22 cellular contexts compared by ENCODE assay signal in the genomic region with DNA sequence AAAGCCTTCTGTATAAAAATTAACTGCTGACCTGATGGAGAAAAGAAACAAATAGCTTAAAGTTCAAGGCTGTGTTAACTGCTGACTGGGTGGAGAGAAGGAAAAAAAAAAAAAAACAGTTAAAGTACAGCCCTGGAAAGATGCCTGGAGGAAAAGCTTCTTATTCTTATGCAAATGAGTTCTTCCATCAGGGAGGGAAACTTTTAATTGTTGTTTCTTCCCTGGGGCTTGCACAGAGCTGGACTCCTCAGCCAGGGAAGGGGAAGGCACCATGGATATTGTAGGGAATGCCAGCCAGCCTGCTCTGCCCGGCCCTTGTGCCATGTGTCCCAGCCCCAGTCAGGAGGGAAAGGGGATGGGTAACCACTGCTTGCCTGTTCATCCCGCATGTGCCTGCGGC.
DNase-seq lines count a peak whose midpoint lies in the region; ATAC-seq, FAIRE-seq and TF ChIP-seq lines count a peak whose summit lies in the region.
"Had no signal": no experiment of that assay in that cellular context is flagged by ENCODE, and none has a peak within 500 bp of the region (broad histone marks: within the 10 kb centered on the region; RNA-seq: fewer than 3 reads in every experiment).

No MANE protein-coding gene starts in this region.

- H2AFZ ChIP-seq in H1 (ENCODE audit: low read length): no peak overlapping the region

- H3K27me3 ChIP-seq in H7 (ENCODE audit: control insufficient read depth, insufficient read depth, low read length): no peaks in the 10 kb centered on the region
- no peaks in the 10 kb centered on the region for H3K27me3 ChIP-seq in H1 (replicated peaks in 1 of 4; ENCODE audit: control insufficient read depth in 3 of 4, extremely low read depth in 1 of 4, insufficient read depth in 3 of 4, low read length in 3 of 4)
- H3K27me3 ChIP-seq in CD4-positive, alpha-beta T cell (ENCODE audit: control insufficient read depth, insufficient read depth, low read length): no peaks in the 10 kb centered on the region
- H3K27me3 ChIP-seq: BE2C had no signal

- no peak overlapping the region for H3K27ac Mint-ChIP-seq in CD4-positive, alpha-beta T cell
- H3K27ac Mint-ChIP-seq: CD8-positive, alpha-beta T cell had no signal

- H4K91ac ChIP-seq in H1 (replicated peaks; ENCODE audit: insufficient read length, low read length): no peak overlapping the region

- no peak overlapping the region for H3K4me3 Mint-ChIP-seq in CD4-positive, alpha-beta T cell
- H3K4me3 Mint-ChIP-seq: CD8-positive, alpha-beta T cell had no signal

- FAIRE-seq in H1 (lab: Jason Lieb, UNC): no peak
- FAIRE-seq: A204.1, D721Med, GM12892, GM19239, HTR-8/SVneo, K562 had no signal

- DNase-seq in H7 (peak; percentile 6), H1 (ENCODE audit: low read depth in 1 of 2, low spot score in 2 of 2) (no peak), iPS-NIHi7 (ENCODE audit: extremely low spot score) (peak; percentile 23), retina (no peak), NCI-H774 (lab: John Stamatoyannopoulos, UW) (no peak)
- no peak for DNase-seq in activated T-cell treated with anti-CD3 and anti-CD28 coated beads, Interleukin-2, amount 50 U/mL, for 48 hours
- no peak for DNase-seq in CD4-positive, alpha-beta T cell
- DNase-seq: BE2C; CD8-positive, alpha-beta T cell; COR-L47; DMS153; DMS79 treated with DMSO at 0.1 percent for 48 hours; EL; GDM1 had no signal

- POLR2A ChIA-PET in H1 (lab: Charles Lee; ENCODE audit: partially characterized antibody): no interaction called here
- POLR2A ChIA-PET in CD4-positive, alpha-beta T cell (lab: Charles Lee): no interaction called here

- H3K4ac ChIP-seq in H1 (replicated peaks; ENCODE audit: insufficient read length, low read depth, low read length): no peak overlapping the region

- no peak for TF ChIP-seq CTCF in H1 (IDR thresholded peaks at IDR 0.05; ENCODE audit: control extremely low read depth in 1 of 3, insufficient read depth in 1 of 3, low read depth in 1 of 3, low read length in 3 of 3)
- TF ChIP-seq CTCF in CD4-positive, alpha-beta T cell (IDR thresholded peaks at IDR 0.05): no peak

- H3K9me3 ChIP-seq in H1 (ENCODE audit: insufficient read depth in 2 of 2, low read depth in 1 of 2, low read length in 1 of 2): peaks cover 25 to 30% of the 10 kb centered on the region in 2 experiments
- no peaks in the 10 kb centered on the region for H3K9me3 ChIP-seq in CD4-positive, alpha-beta T cell (ENCODE audit: control insufficient read depth, low read length)
- H3K9me3 ChIP-seq: BE2C, HAP-1 had no signal

- no peak overlapping the region for H3K4me2 ChIP-seq in H1 (ENCODE audit: insufficient read depth in 1 of 2, low read depth in 2 of 2, low read length in 2 of 2)

- no peak overlapping the region for H2AK5ac ChIP-seq in H1 (ENCODE audit: low read depth, low read length)

- H3K4me3 ChIP-seq in H7 (ENCODE audit: insufficient read depth, low read depth, low read length): no peak overlapping the region
- H3K4me3 ChIP-seq in H1 (ENCODE audit: extremely low read depth in 1 of 4, insufficient read depth in 2 of 4, low read depth in 3 of 4, low read length in 4 of 4): no peak overlapping the region
- H3K4me3 ChIP-seq: HAP-1, K562 had no signal

- H3K23me2 ChIP-seq in H1 (ENCODE audit: low read depth, low read length): no peaks in the 10 kb centered on the region

- no peaks in the 10 kb centered on the region for H3K36me3 Mint-ChIP-seq in CD4-positive, alpha-beta T cell (ENCODE audit: low read depth)
- H3K36me3 Mint-ChIP-seq: CD8-positive, alpha-beta T cell had no signal

- no peak overlapping the region for H4K5ac ChIP-seq in H1 (ENCODE audit: insufficient read length, low read depth, low read length)

- no peaks in the 10 kb centered on the region for H3K4me1 Mint-ChIP-seq in CD4-positive, alpha-beta T cell (ENCODE audit: low read depth)

- H3K18ac ChIP-seq in H1 (ENCODE audit: extremely low read depth, low read length): peak overlapping the region; percentile 63; the same call in 1 of the 2 replicates

- H4K20me1 ChIP-seq in H1 (replicated peaks in 1 of 2; ENCODE audit: control insufficient read depth in 1 of 2, insufficient read depth in 2 of 2, low read length in 2 of 2): no peaks in the 10 kb centered on the region

- H2BK12ac ChIP-seq in H1 (ENCODE audit: low read depth, low read length): no peak overlapping the region

- no peaks in the 10 kb centered on the region for H3K79me1 ChIP-seq in H1 (ENCODE audit: low read depth, low read length)

- ATAC-seq in CD4-positive, alpha-beta T cell (ENCODE audit: poor library complexity): no peak
- ATAC-seq: CD8-positive, alpha-beta T cell; K562 had no signal

- H3K9ac ChIP-seq in H1 (replicated peaks in 1 of 4; ENCODE audit: extremely low read depth in 1 of 4, low read depth in 3 of 4, low read length in 3 of 4): no peak overlapping the region

- H3K27ac ChIP-seq in H1 (ENCODE audit: low read depth, low read length): no peak overlapping the region
- no peak overlapping the region for H3K27ac ChIP-seq in CD4-positive, alpha-beta T cell (ENCODE audit: low read depth, low read length)
- H3K27ac ChIP-seq: C4-2B had no signal

- CTCF ChIA-PET in H1 (lab: Charles Lee; ENCODE audit: partially characterized antibody): no interaction called here
- CTCF ChIA-PET in CD4-positive, alpha-beta T cell (lab: Charles Lee): no interaction called here

- H2BK15ac ChIP-seq in H1 (ENCODE audit: low read length): no peak overlapping the region; the same call in 1 of the 2 replicates

- no peak overlapping the region for H3K23ac ChIP-seq in H1 (ENCODE audit: insufficient read length)

- no peaks in the 10 kb centered on the region for H3K27me3 Mint-ChIP-seq in CD4-positive, alpha-beta T cell

- H3K36me3 ChIP-seq in H7 (replicated peaks; ENCODE audit: control insufficient read depth, insufficient read depth, low read length): no peaks in the 10 kb centered on the region
- peaks cover 0 to 3% (median 0%) of the 10 kb centered on the region in 4 experiments; a peak in 1 of 8 replicates for H3K36me3 ChIP-seq in H1 (ENCODE audit: control insufficient read depth in 2 of 4, insufficient read depth in 4 of 4, low read length in 3 of 4)
- H3K36me3 ChIP-seq: BE2C, HAP-1 had no signal

- no peaks in the 10 kb centered on the region for H3K79me2 ChIP-seq in H1 (ENCODE audit: control insufficient read depth in 1 of 2, insufficient read depth in 2 of 2, low read length in 2 of 2)

- TF ChIP-seq RAD21 in H1 (IDR thresholded peaks at IDR 0.05 in 1 of 2, conservative IDR thresholded peaks at IDR 0.05 in 1 of 2; ENCODE audit: low read depth in 2 of 2, low read length in 2 of 2): no peak

- no peak overlapping the region for H2BK120ac ChIP-seq in H1 (replicated peaks; ENCODE audit: low read depth, low read length)

- no peak overlapping the region for H3K56ac ChIP-seq in H1 (replicated peaks; ENCODE audit: insufficient read length, low read depth, low read length)

- intact Hi-C loops in CD4-positive, alpha-beta T cell (cut with DNase I, micrococcal nuclease): no loop called here

- peaks cover 0 to 2% (median 0%) of the 10 kb centered on the region in 4 experiments; a peak in 2 of 7 replicates for H3K4me1 ChIP-seq in H1 (replicated peaks in 1 of 4; ENCODE audit: control insufficient read depth in 3 of 4, insufficient read depth in 4 of 4, low read length in 3 of 4)
- H3K4me1 ChIP-seq: BE2C, HAP-1 had no signal

- TF ChIP-seq EP300 in H1 (IDR thresholded peaks at IDR 0.05; ENCODE audit: borderline replicate concordance in 1 of 2, low read depth in 2 of 2, low read length in 2 of 2): no peak

- no peak overlapping the region for H4K8ac ChIP-seq in H1 (ENCODE audit: extremely low read depth, insufficient read depth, low read length)

- no peak overlapping the region for H2BK5ac ChIP-seq in H1 (ENCODE audit: low read depth, low read length)

- TF ChIP-seq POLR2A in H1 (IDR thresholded peaks at IDR 0.05; ENCODE audit: control extremely low read depth in 1 of 2, low read depth in 2 of 2, low read length in 2 of 2): no peak

- 75% methylated on average over 2 of the region's 3 CpGs; no CpG with 5 or more reads in 1 of the 2 experiments for WGBS in H1 (ENCODE audit: extremely low coverage in 1 of 2, insufficient coverage in 1 of 2, insufficient read length in 1 of 2, insufficient replicate concordance in 2 of 2, low coverage in 1 of 2, low lambda C conversion rate in 2 of 2, missing lambda C conversion rate in 1 of 2), 2 experiments

- peaks cover 9% of the 10 kb centered on the region for H3K9me3 Mint-ChIP-seq in CD4-positive, alpha-beta T cell

- H3K14ac ChIP-seq in H1 (ENCODE audit: insufficient read length): no peak overlapping the region

- no peak overlapping the region for H2BK20ac ChIP-seq in H1 (ENCODE audit: low read length)

TF ChIP-seq in H1, 55 proteins besides CTCF, POLR2A, EP300 and RAD21:
- TF ChIP-seq EGR1 (IDR thresholded peaks at IDR 0.05; ENCODE audit: borderline replicate concordance, low read depth, low read length): no peak
- TF ChIP-seq EZH2 (IDR thresholded peaks at IDR 0.05; ENCODE audit: low read depth, low read length, severe bottlenecking): no peak
- TF ChIP-seq PHF8 (conservative IDR thresholded peaks at IDR 0.05; ENCODE audit: low read depth, low read length): no peak
- TF ChIP-seq MAX (IDR thresholded peaks at IDR 0.05): 0 out of 2 replicates have a peak, but pooled peaks have one; percentile 36
- no peak for TF ChIP-seq POLR2AphosphoS5 (IDR thresholded peaks at IDR 0.05; ENCODE audit: low read depth, low read length)
- TF ChIP-seq SP4 (IDR thresholded peaks at IDR 0.05; ENCODE audit: low read length): no peak
- TF ChIP-seq SP2 (IDR thresholded peaks at IDR 0.05; ENCODE audit: low read length): no peak
TF ChIP-seq in H1: peak in this region for 1.

Comparison
In these comparisons a context has a peak if more than half of its experiments do, and no peak if none do; other contexts are left out.
1. DNase-seq: peak in H7 (single experiment) and iPS-NIHi7 (single experiment); none in H1 (0 of 2), activated T-cell treated with anti-CD3 and anti-CD28 coated beads, Interleukin-2, amount 50 U/mL, for 48 hours (0 of 2), CD4-positive, alpha-beta T cell (0 of 10), retina (single experiment) and NCI-H774 (single experiment).